Comparison of ENCODE assay signal across 7 cellular contexts in the genomic region with DNA sequence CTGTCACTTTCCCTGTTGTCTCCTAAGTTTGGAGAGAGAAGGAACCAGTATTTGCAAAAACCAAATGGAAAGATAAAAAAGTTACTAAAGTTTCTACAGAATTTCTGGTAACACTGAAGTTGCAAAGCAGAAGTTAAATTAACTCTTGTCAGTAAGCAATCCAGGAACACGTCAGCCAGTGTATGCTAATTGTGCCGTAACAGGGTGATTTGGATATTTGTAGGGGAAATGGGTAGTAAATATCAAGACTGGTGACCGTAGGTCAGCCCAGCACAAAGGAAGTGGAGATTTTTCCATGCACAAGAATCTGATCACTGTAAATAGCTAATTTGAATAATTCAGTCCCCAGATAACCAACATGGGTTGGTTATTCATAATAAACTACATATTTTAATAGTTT. TPM values are rescaled to one million over a fixed set of nuclear protein-coding genes. Genes with fewer than 3 reads are reported as not detected.
DNase-seq lines count a peak whose midpoint lies in the region; ATAC-seq, FAIRE-seq and TF ChIP-seq lines count a peak whose summit lies in the region.

No MANE protein-coding gene starts in this region.

- peak overlapping the region; percentile 70 for H3K4me3 ChIP-seq in bronchial epithelial cell (ENCODE audit: low read depth, low read length)
- H3K4me3 ChIP-seq in muscle layer of colon (ENCODE audit: low read depth in 1 of 2, low read length in 2 of 2): peak overlapping the region; percentile 85 to 95

- peak; percentile 19 for TF ChIP-seq POLR2A in GM18951 (IDR thresholded peaks at IDR 0.05; ENCODE audit: extremely low read depth, insufficient read depth, insufficient read length)

- peak overlapping the region; percentile 100 for H3K27ac ChIP-seq in muscle layer of colon (ENCODE audit: low read depth, low read length)

- ATAC-seq in HG02852 (IDR thresholded peaks at IDR 0.05; ENCODE audit: unreplicated experiment): no peak
- no peak for ATAC-seq in HG03139 (IDR thresholded peaks at IDR 0.05; ENCODE audit: unreplicated experiment)

- no peak for TF ChIP-seq CTCF in bronchial epithelial cell (IDR thresholded peaks at IDR 0.05; ENCODE audit: insufficient read depth, low read length, severe bottlenecking)

- H3K9ac ChIP-seq in muscle layer of colon (ENCODE audit: low read length): peak overlapping the region; percentile 85

- peaks cover 3% of the 10 kb centered on the region for H3K36me3 ChIP-seq in bronchial epithelial cell (ENCODE audit: control insufficient read depth, insufficient read depth, low read length)
- H3K36me3 ChIP-seq in muscle layer of colon (ENCODE audit: insufficient read depth, low read length): peaks cover 29% of the 10 kb centered on the region

- DNase-seq in NCI-H526 treated with DMSO at 0.1 percent for 48 hours (lab: John Stamatoyannopoulos, UW): peak; percentile 68
- DNase-seq in bronchial epithelial cell (ENCODE audit: low read depth): peak; percentile 50
- no peak for DNase-seq in cerebellum (ENCODE audit: low spot score)

- no peaks in the 10 kb centered on the region for H3K9me3 ChIP-seq in muscle layer of colon (ENCODE audit: low read length)

- H3K4me1 ChIP-seq in muscle layer of colon (ENCODE audit: insufficient read depth, low read length): peaks cover 48% of the 10 kb centered on the region

- H3K27me3 ChIP-seq in bronchial epithelial cell (ENCODE audit: control insufficient read depth, insufficient read depth, low read length): no peaks in the 10 kb centered on the region
- no peaks in the 10 kb centered on the region for H3K27me3 ChIP-seq in muscle layer of colon (ENCODE audit: control insufficient read depth in 1 of 2, insufficient read depth in 2 of 2, low read length in 2 of 2)

- in situ Hi-C loops in GM18951 (cut with MboI; ENCODE audit: low sequenced_read_pairs, unreplicated experiment): no loop called here

- no peak for FAIRE-seq in bronchial epithelial cell (lab: Jason Lieb, UNC)

RNA-seq across cellular contexts. Expression of a gene that starts 2.3 kb away (rescaled TPM):
- total RNA-seq in bronchial epithelial cell (34.0 and 38.7 TPM in 2 replicates), cerebellum (64.6 TPM)

RNA-seq across cellular contexts. Expression of a gene that starts 23.5 kb away (rescaled TPM):
- total RNA-seq in bronchial epithelial cell (0.13 TPM in 1 of 2 replicates, not detected in the other), cerebellum (23.0 TPM)

Comparison
In these comparisons a context has a peak if more than half of its experiments do, and no peak if none do; other contexts are left out.
1. RNA of a gene that starts 23.5 kb away (total RNA-seq): 23.0 TPM in cerebellum (single experiment); 0.13 TPM in bronchial epithelial cell; every median in the first group is over 10 times any median in the second.